Comparison of ENCODE assay signal across 20 cellular contexts in the genomic region with DNA sequence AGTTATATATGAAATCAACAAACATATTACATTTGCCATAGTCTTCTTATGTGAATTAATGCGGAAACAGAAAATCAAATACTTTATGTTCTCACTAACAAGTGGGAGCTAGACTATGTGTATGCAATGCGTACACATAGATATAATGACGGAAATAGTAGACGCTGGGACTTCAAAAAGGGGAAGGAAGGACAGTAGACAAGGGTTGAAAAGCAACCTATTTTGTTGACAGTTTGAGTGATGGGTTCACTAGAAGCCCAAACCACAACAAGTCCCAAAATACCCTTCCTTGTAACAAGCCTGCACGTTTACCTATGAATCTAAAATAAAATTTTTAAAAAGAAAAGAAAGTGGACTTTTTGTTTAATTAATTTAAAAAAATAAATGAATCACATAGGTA.
"Had no signal": no experiment of that assay in that cellular context is flagged by ENCODE, and none has a peak within 500 bp of the region (broad histone marks: within the 10 kb centered on the region; RNA-seq: fewer than 3 reads in every experiment).

No MANE protein-coding gene starts in this region.

- ATAC-seq: activated CD4-positive, alpha-beta T cell treated with anti-CD3 and anti-CD28 coated beads for 36 hours; activated CD8-positive, alpha-beta memory T cell treated with anti-CD3 and anti-CD28 coated beads, Interleukin-2, amount 10 ng/mL, durations not matched to agents 7 days and 5 days; activated CD8-positive, alpha-beta T cell treated with anti-CD3 and anti-CD28 coated beads, Interleukin-2, amount 10 ng/mL, durations not matched to agents 7 days and 5 days; activated naive CD4-positive, alpha-beta T cell treated with anti-CD3 and anti-CD28 coated beads, Interleukin-2, amount 50 U/mL, for 72 hours; foreskin keratinocyte; heart left ventricle; left lobe of liver; lower lobe of right lung; natural killer cell treated with Interleukin-12 subunit alpha and Interleukin-12 subunit beta and Interleukin-15 and Interleukin-18, amount 100 ng/mL, for 72 hours; upper lobe of right lung had no signal

- DNase-seq: activated CD4-positive, alpha-beta T cell treated with anti-CD3 and anti-CD28 coated beads for 36 hours; activated CD4-positive, CD25-positive, alpha-beta regulatory T cell; activated CD8-positive, alpha-beta memory T cell treated with anti-CD3 and anti-CD28 coated beads, Interleukin-2, amount 10 ng/mL, durations not matched to agents 7 days and 5 days; activated CD8-positive, alpha-beta T cell treated with anti-CD3 and anti-CD28 coated beads, Interleukin-2, amount 10 ng/mL, durations not matched to agents 7 days and 5 days; activated T-cell treated with anti-CD3 and anti-CD28 coated beads, Interleukin-2, amount 50 U/mL, for 48 hours; central memory CD4-positive, alpha-beta T cell; foreskin keratinocyte; heart left ventricle; kidney glomerular epithelial cell; lower lobe of right lung; mesenchymal stem cell; stimulated activated CD4-positive, alpha-beta T cell treated with anti-CD3 and anti-CD28 coated beads, Interleukin-15, amount 100 ng/mL, for 24 hours; stimulated activated CD4-positive, alpha-beta T cell treated with anti-CD3 and anti-CD28 coated beads, Interleukin-2, amount 100 ng/mL, for 24 hours; stimulated activated naive CD4-positive, alpha-beta T cell; T-helper 9 cell; tibial artery; upper lobe of right lung had no signal
